Comparison of ENCODE assay signal across 22 cellular contexts in the genomic region with DNA sequence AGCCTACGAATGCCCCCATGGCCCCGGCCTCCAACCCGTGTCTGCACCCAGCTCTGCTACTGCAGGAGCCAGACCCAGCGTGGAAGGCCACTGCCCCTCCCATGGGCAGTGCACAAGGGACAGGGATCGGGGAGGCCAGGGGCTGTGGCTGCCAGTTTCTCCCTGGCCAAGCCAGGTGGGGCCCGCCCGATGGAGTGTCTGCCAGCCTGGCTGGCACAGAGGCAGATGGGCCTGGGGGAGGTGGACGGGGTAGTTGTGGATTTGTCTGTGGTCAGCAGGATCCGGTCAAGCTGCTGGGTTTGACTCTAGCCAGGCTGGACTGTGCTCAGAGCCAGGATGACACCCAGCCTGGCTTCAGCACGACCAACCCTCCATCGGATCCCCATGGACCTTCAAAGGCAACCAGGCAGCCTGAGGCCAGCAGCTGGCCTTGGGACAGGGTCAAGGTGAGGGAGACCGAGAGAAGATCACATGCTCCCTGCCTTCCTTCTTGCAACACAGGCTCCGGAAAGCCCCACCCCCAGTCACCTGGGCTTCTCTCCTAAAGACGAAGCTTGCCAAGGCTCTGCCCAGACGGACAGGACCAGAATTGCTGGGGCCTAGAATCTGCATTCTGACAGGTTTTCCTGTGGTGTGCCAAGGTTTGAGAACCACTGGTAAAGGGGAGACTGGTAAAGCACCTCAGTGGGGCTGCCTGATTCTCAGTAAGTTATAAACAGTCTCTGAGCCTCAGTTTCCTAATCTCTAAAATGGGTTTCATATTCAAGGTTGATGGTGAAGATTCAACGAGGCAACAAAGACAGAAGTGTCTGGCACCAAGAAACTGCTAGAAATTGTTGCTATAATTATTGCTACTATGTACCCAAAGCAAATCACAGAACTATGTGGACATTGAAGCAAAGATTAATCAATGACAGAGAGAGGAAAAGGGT.
A peak's percentile ranks its signal among the peaks of the same experiment; 100 is the strongest.
DNase-seq lines count a peak whose midpoint lies in the region; ATAC-seq, FAIRE-seq and TF ChIP-seq lines count a peak whose summit lies in the region.
"Had no signal": no experiment of that assay in that cellular context is flagged by ENCODE, and none has a peak within 500 bp of the region (broad histone marks: within the 10 kb centered on the region; RNA-seq: fewer than 3 reads in every experiment).

No MANE protein-coding gene starts in this region.

- H4K20me1 ChIP-seq in neural cell (ENCODE audit: insufficient read depth) = no peaks in the 10 kb centered on the region

- H3K9me2 ChIP-seq in neural cell (ENCODE audit: insufficient read depth, low read length) = no peaks in the 10 kb centered on the region
- H3K9me2 ChIP-seq: SK-N-SH had no signal

- no peak for TF ChIP-seq CTCF in esophagus squamous epithelium (IDR thresholded peaks at IDR 0.05)
- no peak for TF ChIP-seq CTCF in neural cell (IDR thresholded peaks at IDR 0.05; ENCODE audit: poor library complexity, severe bottlenecking)

- in situ Hi-C loops in G401 (cut with HindIII; ENCODE audit: low sequenced_read_pairs) = no loop called here

- H3K9ac ChIP-seq in neural cell (ENCODE audit: low read length) = peak overlapping the region; percentile 14
- H3K9ac ChIP-seq: GM23248, KMS-11, SK-N-SH had no signal

- TF ChIP-seq EP300 in neural cell (conservative IDR thresholded peaks at IDR 0.05; ENCODE audit: poor library complexity, severe bottlenecking) = no peak

- no peak for FAIRE-seq in GM12891 (lab: Jason Lieb, UNC)

- TF ChIP-seq POLR2A in esophagus squamous epithelium (IDR thresholded peaks at IDR 0.05) (no peak), GM12891 (IDR thresholded peaks at IDR 0.05; ENCODE audit: low read depth, low read length) (no peak)

- H3K4me1 ChIP-seq in esophagus squamous epithelium = peaks cover 0 to 61% (median 17%) of the 10 kb centered on the region in 3 donors

- peaks cover 6% of the 10 kb centered on the region for H3F3A ChIP-seq in neural cell (ENCODE audit: insufficient read depth, low read length, poor library complexity, severe bottlenecking)

- H2AFZ ChIP-seq in neural cell (ENCODE audit: low read depth, low read length) = no peak overlapping the region
- H2AFZ ChIP-seq: GM23248 had no signal

- H3K9me3 ChIP-seq in esophagus squamous epithelium (no peaks in the 10 kb centered on the region), neural cell (ENCODE audit: low read length) (no peaks in the 10 kb centered on the region)
- H3K9me3 ChIP-seq: SK-N-SH had no signal

- intact Hi-C loops in esophagus squamous epithelium (cut with DNase I) = no loop called here

- H3K4me3 ChIP-seq in esophagus squamous epithelium (no peak overlapping the region), neural cell (ENCODE audit: low read length) (no peak overlapping the region)
- H3K4me3 ChIP-seq: GM23248 had no signal

- no peaks in the 10 kb centered on the region for H3K79me2 ChIP-seq in neural cell (replicated peaks; ENCODE audit: insufficient read depth, low read length)

- TF ChIP-seq RAD21 in neural cell (conservative IDR thresholded peaks at IDR 0.05) = no peak

- H3K27ac ChIP-seq in angular gyrus (ENCODE audit: low read depth, low read length) = peak overlapping the region; percentile 53
- peak overlapping the region in 3 of 4 donors; percentile 76 to 92 (median 88) for H3K27ac ChIP-seq in esophagus squamous epithelium
- H3K27ac ChIP-seq in neural cell (ENCODE audit: low read length) = peak overlapping the region; percentile 29
- H3K27ac ChIP-seq: GM23248, KMS-11 had no signal

- H3K36me3 ChIP-seq in esophagus squamous epithelium (no peaks in the 10 kb centered on the region), neural cell (ENCODE audit: insufficient read depth, low read length) (no peaks in the 10 kb centered on the region)

- 52 to 63% methylated on average over 5 to 6 of the region's 16 CpGs for WGBS in esophagus squamous epithelium, 2 donors

- no peak for ATAC-seq in GM19395 (IDR thresholded peaks at IDR 0.05; ENCODE audit: unreplicated experiment)
- ATAC-seq: HCT116 had no signal

- H3K4me2 ChIP-seq in neural cell (ENCODE audit: low read length) = no peak overlapping the region
- H3K4me2 ChIP-seq: KMS-11, SK-N-SH had no signal

- H3K27me3 ChIP-seq in esophagus squamous epithelium (peaks cover 0 to 41% (median 0%) of the 10 kb centered on the region in 4 donors), neural cell (ENCODE audit: insufficient read depth, low read depth, low read length) (no peaks in the 10 kb centered on the region)

- peak; percentile 67 for DNase-seq in G401 (ENCODE audit: low spot score)
- DNase-seq in esophagus squamous epithelium (lab: John Stamatoyannopoulos, UW) = no peak
- DNase-seq in GM12891 (ENCODE audit: insufficient read length, low spot score) = no peak
- no peak for DNase-seq in activated CD4-positive, alpha-beta T cell treated with anti-CD3 and anti-CD28 coated beads for 1 hour
- DNase-seq in NCI-H82 treated with DMSO at 0.1 percent for 48 hours (lab: John Stamatoyannopoulos, UW; ENCODE audit: unreplicated experiment) = no peak
- DNase-seq: AML-193; GDM1; GM23248; NCI-H1048; NCI-H1436 treated with DMSO at 0.1 percent for 48 hours; NCI-H2029; NCI-H2171 treated with DMSO at 0.1 percent for 48 hours; NCI-H446 treated with DMSO at 0.1 percent for 48 hours; NK-92 treated with Interleukin-12 subunit alpha and Interleukin-12 subunit beta, amount 100 ng/mL, for 24 hours; OCI-M1; SHP77 treated with DMSO at 0.1 percent for 48 hours; SK-N-SH had no signal

TF ChIP-seq in neural cell, 6 proteins besides CTCF, POLR2A, EP300 and RAD21:
- TF ChIP-seq TAF1 (IDR thresholded peaks at IDR 0.05; ENCODE audit: low read depth) = no peak
- TF ChIP-seq SMC3 (conservative IDR thresholded peaks at IDR 0.05; ENCODE audit: poor library complexity) = no peak
- no peak for TF ChIP-seq MXI1 (conservative IDR thresholded peaks at IDR 0.05; ENCODE audit: poor library complexity, severe bottlenecking)
- TF ChIP-seq EZH2 (IDR thresholded peaks at IDR 0.05; ENCODE audit: borderline replicate concordance, insufficient read depth, low read length, poor library complexity, severe bottlenecking) = no peak
- TF ChIP-seq REST (IDR thresholded peaks at IDR 0.05; ENCODE audit: borderline replicate concordance) = no peak
- no peak for TF ChIP-seq POLR2AphosphoS5 (IDR thresholded peaks at IDR 0.05)
TF ChIP-seq in neural cell: peak in this region for 0.

TF ChIP-seq in GM12891, 5 proteins besides CTCF, POLR2A, EP300 and RAD21:
- TF ChIP-seq TAF1 (IDR thresholded peaks at IDR 0.05; ENCODE audit: low read depth, low read length) (no peak), PAX5 (IDR thresholded peaks at IDR 0.05; ENCODE audit: insufficient read depth, low read length, severe bottlenecking) (no peak), POLR2AphosphoS5 (IDR thresholded peaks at IDR 0.05; ENCODE audit: low read depth, low read length) (no peak), SPI1 (IDR thresholded peaks at IDR 0.05; ENCODE audit: low read depth, low read length) (no peak), POU2F2 (IDR thresholded peaks at IDR 0.05; ENCODE audit: low read depth, low read length) (no peak)

Comparison
In these comparisons a context has a peak if more than half of its experiments do, and no peak if none do; other contexts are left out.
1. H3K27ac ChIP-seq: peak in every context shown above with its lines; median percentile 88 in esophagus squamous epithelium; 53 in angular gyrus; 29 in neural cell.